ENCODE assay signal across 24 cellular contexts in genomic region chr1:185073725-185074124, GRCh38. TPM values are rescaled to one million over a fixed set of nuclear protein-coding genes. Genes with fewer than 3 reads are reported as not detected.
DNase-seq lines count a peak whose midpoint lies in the region; ATAC-seq and TF ChIP-seq lines count a peak whose summit lies in the region.
"Had no signal": no experiment of that assay in that cellular context is flagged by ENCODE, and none has a peak within 500 bp of the region (broad histone marks: within the 10 kb centered on the region; RNA-seq: fewer than 3 reads in every experiment).

No MANE protein-coding gene starts in this region.

- TF ChIP-seq CTCF in HEK293 (tag by site-specific recombination; IDR thresholded peaks at IDR 0.05), result no peak
- TF ChIP-seq CTCF in lower lobe of right lung (IDR thresholded peaks at IDR 0.05), result no peak

- intact Hi-C loops in lower lobe of right lung (cut with DNase I), result no loop called here

- in situ Hi-C loops in ACHN (cut with HindIII; ENCODE audit: low pct_ligation_motif_present, low pct_unique_long_range_greater_than_20kb, low sequenced_read_pairs), result no loop called here

- no peak overlapping the region for H3K4me3 ChIP-seq in HEK293 (ENCODE audit: low read depth, low read length)
- H3K4me3 ChIP-seq in lower lobe of right lung, result no peak overlapping the region
- H3K4me3 ChIP-seq: PC-9, upper lobe of right lung had no signal

- no peaks in the 10 kb centered on the region for H3K9me3 ChIP-seq in HEK293 (ENCODE audit: control insufficient read depth, insufficient read depth, low read depth, low read length)
- H3K9me3 ChIP-seq in lower lobe of right lung, result no peaks in the 10 kb centered on the region
- H3K9me3 ChIP-seq: upper lobe of right lung had no signal

- POLR2A ChIA-PET in HEK293 (lab: Yijun Ruan, JAX), result no interaction called here

- ATAC-seq in lower lobe of right lung (no peak), HG02678 (IDR thresholded peaks at IDR 0.05; ENCODE audit: unreplicated experiment) (no peak)
- ATAC-seq: natural killer cell, upper lobe of right lung had no signal

- H3K27me3 ChIP-seq in lower lobe of right lung (ENCODE audit: low read depth), result no peaks in the 10 kb centered on the region
- H3K27me3 ChIP-seq: brain microvascular endothelial cell, upper lobe of right lung had no signal

- CTCF ChIA-PET in HEK293 (lab: Yijun Ruan, JAX), result no interaction called here

- H3K27ac ChIP-seq in HEK293 (ENCODE audit: extremely low read depth, low read depth, low read length), result no peak overlapping the region
- no peak overlapping the region for H3K27ac ChIP-seq in lower lobe of right lung
- H3K27ac ChIP-seq: brain microvascular endothelial cell, PC-9, upper lobe of right lung had no signal

- DNase-seq in ACHN, result peak; percentile 43
- peak; percentile 58 for DNase-seq in amniotic epithelial cell (ENCODE audit: low read depth)
- DNase-seq in kidney tubule cell (ENCODE audit: low spot score), result peak; percentile 72
- DNase-seq in dermis blood vessel endothelial cell, result no peak
- no peak for DNase-seq in lower lobe of right lung
- no peak for DNase-seq in GM19238 (ENCODE audit: insufficient read length, low spot score)
- DNase-seq: activated CD4-positive, alpha-beta T cell treated with anti-CD3 and anti-CD28 coated beads for 36 hours; activated CD8-positive, alpha-beta memory T cell treated with anti-CD3 and anti-CD28 coated beads, Interleukin-2, amount 50 U/mL, for 4 hours; activated naive CD4-positive, alpha-beta T cell treated with Interleukin-2 at 50 U/mL for 16 hours; CD4-positive, alpha-beta memory T cell; cortex of kidney; GF-D8; immature natural killer cell; natural killer cell; NCI-H1105; NCI-H2171; NCI-H774; PC-9; stimulated activated naive CD4-positive, alpha-beta T cell; T1000; upper lobe of right lung had no signal

- H3K4me1 ChIP-seq in HEK293 (ENCODE audit: control insufficient read depth, insufficient read depth, low read length), result no peaks in the 10 kb centered on the region
- peaks cover 4% of the 10 kb centered on the region for H3K4me1 ChIP-seq in lower lobe of right lung
- H3K4me1 ChIP-seq: upper lobe of right lung had no signal

- H3K36me3 ChIP-seq in HEK293 (ENCODE audit: control insufficient read depth in 2 of 2, insufficient read depth in 1 of 2, low read length in 2 of 2) (no peaks in the 10 kb centered on the region), lower lobe of right lung (no peaks in the 10 kb centered on the region)
- H3K36me3 ChIP-seq: brain microvascular endothelial cell, upper lobe of right lung had no signal

TF ChIP-seq in HEK293, 187 proteins besides CTCF, POLR2A, EP300 and RAD21:
- TF ChIP-seq, protein P1, sequence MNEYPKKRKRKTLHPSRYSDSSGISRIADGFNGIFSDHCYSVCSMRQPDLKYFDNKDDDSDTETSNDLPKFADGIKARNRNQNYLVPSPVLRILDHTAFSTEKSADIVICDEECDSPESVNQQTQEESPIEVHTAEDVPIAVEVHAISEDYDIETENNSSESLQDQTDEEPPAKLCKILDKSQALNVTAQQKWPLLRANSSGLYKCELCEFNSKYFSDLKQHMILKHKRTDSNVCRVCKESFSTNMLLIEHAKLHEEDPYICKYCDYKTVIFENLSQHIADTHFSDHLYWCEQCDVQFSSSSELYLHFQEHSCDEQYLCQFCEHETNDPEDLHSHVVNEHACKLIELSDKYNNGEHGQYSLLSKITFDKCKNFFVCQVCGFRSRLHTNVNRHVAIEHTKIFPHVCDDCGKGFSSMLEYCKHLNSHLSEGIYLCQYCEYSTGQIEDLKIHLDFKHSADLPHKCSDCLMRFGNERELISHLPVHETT (tag by site-specific recombination; IDR thresholded peaks at IDR 0.05), result no peak
- peak; percentile 52; the same call in 1 of the 2 replicates for TF ChIP-seq MZF1 (tag by site-specific recombination; IDR thresholded peaks at IDR 0.05; ENCODE audit: borderline replicate concordance)

RNA-seq across cellular contexts. Expression of gene RNF2, which starts 28.4 kb away (rescaled TPM):
- 25.2 and 72.0 TPM in 2 replicates for total RNA-seq in dermis blood vessel endothelial cell
- total RNA-seq in lower lobe of right lung, result 17.0 TPM

Comparison
In these comparisons a context has a peak if more than half of its experiments do, and no peak if none do; other contexts are left out.
1. DNase-seq: peak in ACHN (single experiment), amniotic epithelial cell (single experiment) and kidney tubule cell (single experiment); none in dermis blood vessel endothelial cell (single experiment), lower lobe of right lung (single experiment) and GM19238 (single experiment).